12 cellular contexts compared by ENCODE assay signal in genomic region chr15:98609144-98609852, GRCh38. TPM values are rescaled to one million over a fixed set of nuclear protein-coding genes. Genes with fewer than 3 reads are reported as not detected.
DNase-seq lines count a peak whose midpoint lies in the region; ATAC-seq and TF ChIP-seq lines count a peak whose summit lies in the region.
"Had no signal": no experiment of that assay in that cellular context is flagged by ENCODE, and none has a peak within 500 bp of the region (broad histone marks: within the 10 kb centered on the region; RNA-seq: fewer than 3 reads in every experiment).

No MANE protein-coding gene starts in this region.

- DNase-seq in ELF-1 (ENCODE audit: low read depth, low spot score) (peak; percentile 84), LHCN-M2 (ENCODE audit: low read depth) (peak; percentile 71), dedifferentiated amniotic fluid mesenchymal stem cell (ENCODE audit: extremely low spot score) (peak; percentile 38), NOMO-1 (lab: John Stamatoyannopoulos, UW; ENCODE audit: unreplicated experiment in 2 of 2) (no peak)
- DNase-seq: activated T-cell treated with anti-CD3 and anti-CD28 coated beads, Interleukin-2, amount 50 U/mL, for 48 hours; colonic mucosa; KBM-7; psoas muscle had no signal

- H3K27ac Mint-ChIP-seq in nephron: peak overlapping the region in 2 of 3 experiments; percentile 4 to 6

- no peak overlapping the region for H3K4me3 Mint-ChIP-seq in nephron

- H3K4me1 Mint-ChIP-seq in nephron: no peaks in the 10 kb centered on the region

- TF ChIP-seq CTCF in nephron (IDR thresholded peaks at IDR 0.05; ENCODE audit: unreplicated experiment in 3 of 3): no peak

- no peaks in the 10 kb centered on the region for H3K36me3 Mint-ChIP-seq in nephron (ENCODE audit: low read depth)

- H3K27me3 Mint-ChIP-seq in nephron (ENCODE audit: low read depth): peaks cover 12% of the 10 kb centered on the region

- no peak for ATAC-seq in GM18520 (IDR thresholded peaks at IDR 0.05; ENCODE audit: unreplicated experiment)
- ATAC-seq in GM19397 (IDR thresholded peaks at IDR 0.05; ENCODE audit: unreplicated experiment): no peak
- no peak for ATAC-seq in HG02623 (IDR thresholded peaks at IDR 0.05; ENCODE audit: unreplicated experiment)
- ATAC-seq: psoas muscle had no signal

- H3K9me3 Mint-ChIP-seq in nephron: no peaks in the 10 kb centered on the region

RNA-seq across cellular contexts. Expression of gene IGF1R, which starts 39.0 kb away (rescaled TPM):
- total RNA-seq in LHCN-M2 (2014; rRNA removed): 8.5 and 8.8 TPM in 2 replicates
- 19.5 TPM for polyA plus RNA-seq in LHCN-M2 (2012)

Comparison
In these comparisons a context has a peak if more than half of its experiments do, and no peak if none do; other contexts are left out.
1. DNase-seq: peak in ELF-1 (single experiment), LHCN-M2 (single experiment) and dedifferentiated amniotic fluid mesenchymal stem cell (single experiment); none in NOMO-1 (0 of 2).